ENCODE assay signal across 9 cellular contexts in the genomic region with DNA sequence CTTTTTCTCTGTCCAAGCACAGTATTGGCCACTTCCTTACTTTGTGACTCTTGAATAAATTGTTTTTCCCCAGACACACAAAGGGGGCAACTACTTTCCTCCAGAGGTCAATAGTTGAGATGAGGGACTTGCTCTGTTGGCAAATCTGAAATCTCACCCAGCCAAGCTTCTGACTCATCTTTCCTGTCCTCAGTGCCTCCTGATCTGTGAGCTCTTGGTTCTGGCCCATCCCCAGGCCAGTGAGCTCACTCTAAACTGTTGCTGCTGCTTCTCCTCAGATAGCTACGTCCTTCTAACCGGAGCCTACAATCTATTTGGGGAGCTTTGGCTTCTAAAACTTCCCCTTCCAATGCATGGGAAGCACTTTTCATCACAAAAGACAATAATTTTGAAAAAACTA. TPM values are rescaled to one million over a fixed set of nuclear protein-coding genes. Genes with fewer than 3 reads are reported as not detected.
DNase-seq lines count a peak whose midpoint lies in the region; ATAC-seq and TF ChIP-seq lines count a peak whose summit lies in the region.
"Had no signal": no experiment of that assay in that cellular context is flagged by ENCODE, and none has a peak within 500 bp of the region (broad histone marks: within the 10 kb centered on the region; RNA-seq: fewer than 3 reads in every experiment).

No MANE protein-coding gene starts in this region.

- no peaks in the 10 kb centered on the region for H3K79me2 ChIP-seq in PC-3 (ENCODE audit: low read length)

- H3K36me3 Mint-ChIP-seq in naive thymus-derived CD4-positive, alpha-beta T cell: no peaks in the 10 kb centered on the region
- no peaks in the 10 kb centered on the region for H3K36me3 Mint-ChIP-seq in type B pancreatic cell

- H2AFZ ChIP-seq in PC-3 (ENCODE audit: low read length): no peak overlapping the region

- no peak for TF ChIP-seq CTCF in PC-3 (conservative IDR thresholded peaks at IDR 0.05; ENCODE audit: low read depth, low read length)
- no peak for TF ChIP-seq CTCF in fibroblast of mammary gland (conservative IDR thresholded peaks at IDR 0.05; ENCODE audit: control insufficient read depth, insufficient read depth, low read depth, low read length)
- TF ChIP-seq CTCF in type B pancreatic cell (conservative IDR thresholded peaks at IDR 0.05): no peak

- H3F3A ChIP-seq in PC-3 (ENCODE audit: low read length, unreplicated experiment): no peaks in the 10 kb centered on the region

- no peaks in the 10 kb centered on the region for H3K36me3 ChIP-seq in PC-3 (ENCODE audit: low read depth, low read length)
- no peaks in the 10 kb centered on the region for H3K36me3 ChIP-seq in naive thymus-derived CD4-positive, alpha-beta T cell (ENCODE audit: control insufficient read depth in 2 of 3, insufficient read depth in 3 of 3, low read length in 3 of 3)
- H3K36me3 ChIP-seq: suprapubic skin had no signal

- peaks cover 0 to 13% (median 5%) of the 10 kb centered on the region in 11 donors for H3K9me3 Mint-ChIP-seq in naive thymus-derived CD4-positive, alpha-beta T cell
- no peaks in the 10 kb centered on the region for H3K9me3 Mint-ChIP-seq in type B pancreatic cell

- H3K27ac Mint-ChIP-seq in naive thymus-derived CD4-positive, alpha-beta T cell: no peak overlapping the region
- no peak overlapping the region for H3K27ac Mint-ChIP-seq in type B pancreatic cell

- H3K9me3 ChIP-seq in PC-3 (ENCODE audit: low read length): 0 out of 2 replicates have a peak, but pooled peaks cover under 1% of the 10 kb centered on the region
- H3K9me3 ChIP-seq in naive thymus-derived CD4-positive, alpha-beta T cell (ENCODE audit: control insufficient read depth in 2 of 3, low read length in 3 of 3): no peaks in the 10 kb centered on the region
- H3K9me3 ChIP-seq: suprapubic skin had no signal

- POLR2A ChIA-PET in PC-3 (lab: Charles Lee; ENCODE audit: unreplicated experiment): no interaction called here
- POLR2A ChIA-PET in naive thymus-derived CD4-positive, alpha-beta T cell (lab: Charles Lee): no interaction called here

- intact Hi-C loops in PC-3 (cut with micrococcal nuclease): loop anchor here (2.0 to 10.0 kb wide), 3 partner anchors 34 to 216 kb away; no protein-coding TSS in a partner anchor
- intact Hi-C loops in naive thymus-derived CD4-positive, alpha-beta T cell (cut with micrococcal nuclease): no loop called here

- H3K27me3 Mint-ChIP-seq in naive thymus-derived CD4-positive, alpha-beta T cell: peaks cover 0 to 10% (median 4%) of the 10 kb centered on the region in 5 donors
- peaks cover 6% of the 10 kb centered on the region for H3K27me3 Mint-ChIP-seq in type B pancreatic cell

- no peak overlapping the region for H3K27ac ChIP-seq in PC-3 (ENCODE audit: low read length)
- H3K27ac ChIP-seq in naive thymus-derived CD4-positive, alpha-beta T cell (ENCODE audit: low read depth, low read length): no peak overlapping the region
- H3K27ac ChIP-seq: suprapubic skin had no signal

- no peak overlapping the region for H3K4me3 Mint-ChIP-seq in naive thymus-derived CD4-positive, alpha-beta T cell
- H3K4me3 Mint-ChIP-seq in type B pancreatic cell: no peak overlapping the region

- no peaks in the 10 kb centered on the region for H3K27me3 ChIP-seq in PC-3 (ENCODE audit: low read length)
- H3K27me3 ChIP-seq in naive thymus-derived CD4-positive, alpha-beta T cell (ENCODE audit: control insufficient read depth in 2 of 2, insufficient read depth in 2 of 2, low read length in 2 of 2): no peaks in the 10 kb centered on the region
- H3K27me3 ChIP-seq: suprapubic skin had no signal

- H3K9me2 ChIP-seq in PC-3 (replicated peaks; ENCODE audit: low read length): no peaks in the 10 kb centered on the region

- H4K20me1 ChIP-seq in PC-3 (ENCODE audit: low read length): no peaks in the 10 kb centered on the region

- H3K4me2 ChIP-seq in PC-3 (ENCODE audit: low read length): no peak overlapping the region

- no peaks in the 10 kb centered on the region for H3K4me1 Mint-ChIP-seq in naive thymus-derived CD4-positive, alpha-beta T cell
- H3K4me1 Mint-ChIP-seq in type B pancreatic cell (ENCODE audit: unreplicated experiment): no peaks in the 10 kb centered on the region

- ATAC-seq in PC-3 (peak; percentile 92), HG02678 (IDR thresholded peaks at IDR 0.05; ENCODE audit: unreplicated experiment) (no peak)
- peak; percentile 20 for ATAC-seq in naive thymus-derived CD4-positive, alpha-beta T cell

- CTCF ChIA-PET in PC-3 (lab: Charles Lee): interaction anchor here (0.6 to 1.0 kb wide), 2 partner anchors 22 to 72 kb away, joined by 4 to 9 read pairs; no protein-coding TSS in a partner anchor
- CTCF ChIA-PET in naive thymus-derived CD4-positive, alpha-beta T cell (lab: Charles Lee): no interaction called here

- no peak overlapping the region for H3K9ac ChIP-seq in PC-3 (ENCODE audit: low read length)

- no TSS peak for BruUV-seq in PC-3 (replicated peaks; lab: Mats Ljungman, UMichigan)

- H3K4me3 ChIP-seq in PC-3 (ENCODE audit: low read length) (no peak overlapping the region), fibroblast of mammary gland (ENCODE audit: control insufficient read depth, low read depth, low read length) (no peak overlapping the region)
- no peak overlapping the region for H3K4me3 ChIP-seq in naive thymus-derived CD4-positive, alpha-beta T cell (ENCODE audit: low read length)
- H3K4me3 ChIP-seq: suprapubic skin had no signal

- peaks cover 24% of the 10 kb centered on the region for H3K4me1 ChIP-seq in PC-3 (ENCODE audit: insufficient read depth, low read length)
- H3K4me1 ChIP-seq in naive thymus-derived CD4-positive, alpha-beta T cell (ENCODE audit: control insufficient read depth in 2 of 2, insufficient read depth in 2 of 2, low read length in 2 of 2): no peaks in the 10 kb centered on the region
- H3K4me1 ChIP-seq: suprapubic skin had no signal

- peak; percentile 84 for DNase-seq in EL
- DNase-seq in PC-3: peak; percentile 71
- peak; percentile 93 for DNase-seq in fibroblast of mammary gland (ENCODE audit: low read depth)
- DNase-seq in naive thymus-derived CD4-positive, alpha-beta T cell: no peak
- no peak for DNase-seq in NCI-H2107 (lab: John Stamatoyannopoulos, UW)
- no peak for DNase-seq in T-helper 2 cell
- no peak for DNase-seq in type B pancreatic cell (ENCODE audit: extremely low spot score, unreplicated experiment)

RNA-seq across cellular contexts. Expression of a gene that starts 50.0 kb away (rescaled TPM):
- 65.3 and 72.6 TPM in 2 replicates for total RNA-seq in PC-3 (2014; rRNA removed)
- total RNA-seq in naive thymus-derived CD4-positive, alpha-beta T cell: 10 to 100 TPM; 37.3 to 52.6 (median 40.7) TPM
- 10 to 100 TPM; 39.8 to 47.8 TPM for polyA plus RNA-seq in naive thymus-derived CD4-positive, alpha-beta T cell
- 53.9 and 64.0 TPM in 2 replicates for total RNA-seq in type B pancreatic cell (ENCODE audit: low replicate concordance)

Comparison
In these comparisons a context has a peak if more than half of its experiments do, and no peak if none do; other contexts are left out.
1. DNase-seq: peak in EL (single experiment), PC-3 (single experiment) and fibroblast of mammary gland (single experiment); none in naive thymus-derived CD4-positive, alpha-beta T cell (0 of 9), NCI-H2107 (single experiment), T-helper 2 cell (0 of 5) and type B pancreatic cell (single experiment).